In the genomic region with DNA sequence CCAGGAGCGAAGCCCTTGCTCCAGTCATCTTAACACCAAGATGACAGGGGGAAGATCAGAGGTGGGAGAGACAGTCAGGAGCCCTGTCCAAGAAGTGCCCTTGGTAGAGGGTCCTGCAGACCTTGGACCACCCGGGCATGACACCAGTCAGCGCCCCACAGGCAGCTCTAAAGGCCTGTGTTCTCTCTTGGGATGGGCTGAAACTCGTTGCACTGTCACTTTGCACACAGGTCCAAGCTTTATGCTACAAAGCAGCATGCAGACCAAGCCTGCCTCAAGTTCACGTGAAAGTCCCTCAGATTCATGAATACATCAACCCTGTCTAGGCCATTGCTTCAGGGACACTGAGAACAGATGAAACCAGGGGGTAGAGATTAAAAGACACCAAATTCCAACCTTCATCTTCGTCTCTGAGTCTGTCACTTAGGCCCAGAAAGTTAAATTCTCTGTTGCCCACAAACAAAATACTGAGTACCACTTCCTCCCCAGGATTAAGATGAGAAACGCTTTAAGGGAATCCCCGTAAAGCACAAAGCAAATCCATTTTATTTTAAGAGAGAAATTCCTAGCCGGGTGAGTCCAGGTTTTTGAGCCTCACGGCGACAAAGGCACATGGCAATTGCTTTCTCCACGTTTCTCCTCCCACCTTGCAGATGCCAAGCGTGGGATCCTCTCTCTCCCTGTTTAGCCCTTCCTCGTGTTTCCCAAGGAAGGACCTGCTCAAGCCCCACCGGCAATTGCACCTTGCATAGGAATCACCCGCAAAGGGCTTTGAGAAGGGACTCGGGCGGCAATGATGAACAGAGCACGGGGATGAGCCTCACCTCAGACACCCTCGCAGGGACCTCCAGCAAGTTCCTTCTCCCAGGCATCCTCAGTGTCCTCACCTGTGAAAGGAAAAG, we compare ENCODE assay signal across 1 cellular context.
TF ChIP-seq lines count a peak whose summit lies in the region.

No MANE protein-coding gene starts in this region.

TF ChIP-seq in WTC11, 78 proteins besides CTCF, POLR2A, EP300 and RAD21 (continued from another document):
- TF ChIP-seq, protein P1, sequence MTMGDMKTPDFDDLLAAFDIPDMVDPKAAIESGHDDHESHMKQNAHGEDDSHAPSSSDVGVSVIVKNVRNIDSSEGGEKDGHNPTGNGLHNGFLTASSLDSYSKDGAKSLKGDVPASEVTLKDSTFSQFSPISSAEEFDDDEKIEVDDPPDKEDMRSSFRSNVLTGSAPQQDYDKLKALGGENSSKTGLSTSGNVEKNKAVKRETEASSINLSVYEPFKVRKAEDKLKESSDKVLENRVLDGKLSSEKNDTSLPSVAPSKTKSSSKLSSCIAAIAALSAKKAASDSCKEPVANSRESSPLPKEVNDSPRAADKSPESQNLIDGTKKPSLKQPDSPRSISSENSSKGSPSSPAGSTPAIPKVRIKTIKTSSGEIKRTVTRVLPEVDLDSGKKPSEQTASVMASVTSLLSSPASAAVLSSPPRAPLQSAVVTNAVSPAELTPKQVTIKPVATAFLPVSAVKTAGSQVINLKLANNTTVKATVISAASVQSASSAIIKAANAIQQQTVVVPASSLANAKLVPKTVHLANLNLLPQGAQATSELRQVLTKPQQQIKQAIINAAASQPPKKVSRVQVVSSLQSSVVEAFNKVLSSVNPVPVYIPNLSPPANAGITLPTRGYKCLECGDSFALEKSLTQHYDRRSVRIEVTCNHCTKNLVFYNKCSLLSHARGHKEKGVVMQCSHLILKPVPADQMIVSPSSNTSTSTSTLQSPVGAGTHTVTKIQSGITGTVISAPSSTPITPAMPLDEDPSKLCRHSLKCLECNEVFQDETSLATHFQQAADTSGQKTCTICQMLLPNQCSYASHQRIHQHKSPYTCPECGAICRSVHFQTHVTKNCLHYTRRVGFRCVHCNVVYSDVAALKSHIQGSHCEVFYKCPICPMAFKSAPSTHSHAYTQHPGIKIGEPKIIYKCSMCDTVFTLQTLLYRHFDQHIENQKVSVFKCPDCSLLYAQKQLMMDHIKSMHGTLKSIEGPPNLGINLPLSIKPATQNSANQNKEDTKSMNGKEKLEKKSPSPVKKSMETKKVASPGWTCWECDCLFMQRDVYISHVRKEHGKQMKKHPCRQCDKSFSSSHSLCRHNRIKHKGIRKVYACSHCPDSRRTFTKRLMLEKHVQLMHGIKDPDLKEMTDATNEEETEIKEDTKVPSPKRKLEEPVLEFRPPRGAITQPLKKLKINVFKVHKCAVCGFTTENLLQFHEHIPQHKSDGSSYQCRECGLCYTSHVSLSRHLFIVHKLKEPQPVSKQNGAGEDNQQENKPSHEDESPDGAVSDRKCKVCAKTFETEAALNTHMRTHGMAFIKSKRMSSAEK (CRISPR knock-in tag; IDR thresholded peaks at IDR 0.05; ENCODE audit: borderline replicate concordance) = no peak
- TF ChIP-seq ZNF317 (CRISPR knock-in tag; IDR thresholded peaks at IDR 0.05; ENCODE audit: borderline replicate concordance, low read depth) (no peak), GTF2I (CRISPR knock-in tag; conservative IDR thresholded peaks at IDR 0.05) (no peak), MXD4 (CRISPR knock-in tag; IDR thresholded peaks at IDR 0.05; ENCODE audit: borderline replicate concordance) (no peak), ZNF281 (CRISPR knock-in tag; IDR thresholded peaks at IDR 0.05) (no peak), JAZF1 (CRISPR knock-in tag; IDR thresholded peaks at IDR 0.05) (no peak), MYBL2 (CRISPR knock-in tag; IDR thresholded peaks at IDR 0.05) (no peak)
- TF ChIP-seq, protein P2, sequence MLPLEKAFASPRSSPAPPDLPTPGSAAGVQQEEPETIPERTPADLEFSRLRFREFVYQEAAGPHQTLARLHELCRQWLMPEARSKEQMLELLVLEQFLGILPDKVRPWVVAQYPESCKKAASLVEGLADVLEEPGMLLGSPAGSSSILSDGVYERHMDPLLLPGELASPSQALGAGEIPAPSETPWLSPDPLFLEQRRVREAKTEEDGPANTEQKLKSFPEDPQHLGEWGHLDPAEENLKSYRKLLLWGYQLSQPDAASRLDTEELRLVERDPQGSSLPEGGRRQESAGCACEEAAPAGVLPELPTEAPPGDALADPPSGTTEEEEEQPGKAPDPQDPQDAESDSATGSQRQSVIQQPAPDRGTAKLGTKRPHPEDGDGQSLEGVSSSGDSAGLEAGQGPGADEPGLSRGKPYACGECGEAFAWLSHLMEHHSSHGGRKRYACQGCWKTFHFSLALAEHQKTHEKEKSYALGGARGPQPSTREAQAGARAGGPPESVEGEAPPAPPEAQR (CRISPR knock-in tag; IDR thresholded peaks at IDR 0.05) = no peak
- TF ChIP-seq, protein P3, sequence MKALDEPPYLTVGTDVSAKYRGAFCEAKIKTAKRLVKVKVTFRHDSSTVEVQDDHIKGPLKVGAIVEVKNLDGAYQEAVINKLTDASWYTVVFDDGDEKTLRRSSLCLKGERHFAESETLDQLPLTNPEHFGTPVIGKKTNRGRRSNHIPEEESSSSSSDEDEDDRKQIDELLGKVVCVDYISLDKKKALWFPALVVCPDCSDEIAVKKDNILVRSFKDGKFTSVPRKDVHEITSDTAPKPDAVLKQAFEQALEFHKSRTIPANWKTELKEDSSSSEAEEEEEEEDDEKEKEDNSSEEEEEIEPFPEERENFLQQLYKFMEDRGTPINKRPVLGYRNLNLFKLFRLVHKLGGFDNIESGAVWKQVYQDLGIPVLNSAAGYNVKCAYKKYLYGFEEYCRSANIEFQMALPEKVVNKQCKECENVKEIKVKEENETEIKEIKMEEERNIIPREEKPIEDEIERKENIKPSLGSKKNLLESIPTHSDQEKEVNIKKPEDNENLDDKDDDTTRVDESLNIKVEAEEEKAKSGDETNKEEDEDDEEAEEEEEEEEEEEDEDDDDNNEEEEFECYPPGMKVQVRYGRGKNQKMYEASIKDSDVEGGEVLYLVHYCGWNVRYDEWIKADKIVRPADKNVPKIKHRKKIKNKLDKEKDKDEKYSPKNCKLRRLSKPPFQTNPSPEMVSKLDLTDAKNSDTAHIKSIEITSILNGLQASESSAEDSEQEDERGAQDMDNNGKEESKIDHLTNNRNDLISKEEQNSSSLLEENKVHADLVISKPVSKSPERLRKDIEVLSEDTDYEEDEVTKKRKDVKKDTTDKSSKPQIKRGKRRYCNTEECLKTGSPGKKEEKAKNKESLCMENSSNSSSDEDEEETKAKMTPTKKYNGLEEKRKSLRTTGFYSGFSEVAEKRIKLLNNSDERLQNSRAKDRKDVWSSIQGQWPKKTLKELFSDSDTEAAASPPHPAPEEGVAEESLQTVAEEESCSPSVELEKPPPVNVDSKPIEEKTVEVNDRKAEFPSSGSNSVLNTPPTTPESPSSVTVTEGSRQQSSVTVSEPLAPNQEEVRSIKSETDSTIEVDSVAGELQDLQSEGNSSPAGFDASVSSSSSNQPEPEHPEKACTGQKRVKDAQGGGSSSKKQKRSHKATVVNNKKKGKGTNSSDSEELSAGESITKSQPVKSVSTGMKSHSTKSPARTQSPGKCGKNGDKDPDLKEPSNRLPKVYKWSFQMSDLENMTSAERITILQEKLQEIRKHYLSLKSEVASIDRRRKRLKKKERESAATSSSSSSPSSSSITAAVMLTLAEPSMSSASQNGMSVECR (CRISPR knock-in tag; IDR thresholded peaks at IDR 0.05; ENCODE audit: borderline replicate concordance) = no peak
